Comparison of ENCODE assay signal across 8 cellular contexts in genomic region chr15:84981054-84981710, GRCh38. TPM values are rescaled to one million over a fixed set of nuclear protein-coding genes. Genes with fewer than 3 reads are reported as not detected.
A peak's percentile ranks its signal among the peaks of the same experiment; 100 is the strongest.
DNase-seq lines count a peak whose midpoint lies in the region; ATAC-seq and TF ChIP-seq lines count a peak whose summit lies in the region.

No MANE protein-coding gene starts in this region.

- H3K9me3 Mint-ChIP-seq in activated naive CD8-positive, alpha-beta T cell treated with anti-CD3 and anti-CD28 coated beads, Interleukin-2, amount 10 ng/mL, durations not matched to agents 7 days and 5 days = no peaks in the 10 kb centered on the region

- H3K9ac ChIP-seq in SK-N-SH (peak overlapping the region; percentile 80), trophoblast cell (ENCODE audit: low read length) (peak overlapping the region; percentile 70)

- H3K79me2 ChIP-seq in SK-N-SH (ENCODE audit: insufficient read depth) (peaks cover 40% of the 10 kb centered on the region), trophoblast cell (ENCODE audit: control insufficient read depth, insufficient read depth, low read length, poor library complexity) (peaks cover 8% of the 10 kb centered on the region)

- H3K9me2 ChIP-seq in SK-N-SH = no peaks in the 10 kb centered on the region

- H2BK5ac ChIP-seq in trophoblast cell (ENCODE audit: low read depth, low read length, poor library complexity) = peak overlapping the region; percentile 92

- H4K20me1 ChIP-seq in SK-N-SH (ENCODE audit: insufficient read depth) = peaks cover 20% of the 10 kb centered on the region; the same call in 1 of the 2 replicates

- H3K27me3 ChIP-seq in SK-N-SH (ENCODE audit: insufficient read depth) (no peaks in the 10 kb centered on the region), trophoblast cell (ENCODE audit: insufficient read depth, low read length) (peaks cover 8% of the 10 kb centered on the region), transverse colon (no peaks in the 10 kb centered on the region)

- H3K27ac ChIP-seq in SK-N-SH (ENCODE audit: low read depth in 2 of 2, low read length in 1 of 2) (peak overlapping the region; percentile 88 to 89), trophoblast cell (ENCODE audit: low read depth, low read length) (peak overlapping the region; percentile 70), transverse colon (peak overlapping the region; percentile 97 to 98 (median 97))

- no peak for TF ChIP-seq RAD21 in SK-N-SH (IDR thresholded peaks at IDR 0.05; ENCODE audit: low read length)

- H3K4me1 ChIP-seq in SK-N-SH (ENCODE audit: control insufficient read depth in 1 of 2, insufficient read depth in 2 of 2, low read depth in 1 of 2, low read length in 1 of 2) = peaks cover 0 to 7% of the 10 kb centered on the region in 2 experiments; a peak in 3 of 4 replicates
- peaks cover 3 to 8% of the 10 kb centered on the region in 2 experiments for H3K4me1 ChIP-seq in trophoblast cell (ENCODE audit: control insufficient read depth in 1 of 2, insufficient read depth in 2 of 2, low read length in 2 of 2)
- peaks cover 3 to 44% (median 33%) of the 10 kb centered on the region in 4 donors for H3K4me1 ChIP-seq in transverse colon

- H2AK5ac ChIP-seq in trophoblast cell (ENCODE audit: low read length) = peak overlapping the region; percentile 52

- TF ChIP-seq EP300 in SK-N-SH (IDR thresholded peaks at IDR 0.05; ENCODE audit: borderline replicate concordance in 1 of 2, low read depth in 1 of 2, low read length in 1 of 2) = peak; percentile 59 to 64; a peak in 3 of 4 replicates
- no peak for TF ChIP-seq EP300 in transverse colon (IDR thresholded peaks at IDR 0.05; ENCODE audit: low read depth)

- intact Hi-C loops in cardiac septum (cut with DNase I) = loop anchor here (5.0 kb wide), 2 partner anchors 46 to 66 kb away; no protein-coding TSS in a partner anchor
- intact Hi-C loops in transverse colon (cut with DNase I; ENCODE audit: low total_unique reads) = no loop called here

- H3K18ac ChIP-seq in trophoblast cell (ENCODE audit: low read length) = peak overlapping the region; percentile 96

- H3K4ac ChIP-seq in trophoblast cell (ENCODE audit: low read depth, low read length) = peak overlapping the region; percentile 70

- TF ChIP-seq CTCF in GM10248 (IDR thresholded peaks at IDR 0.05; ENCODE audit: control extremely low read depth, extremely low read depth, low read depth, missing control alignments) (no peak), NB4 (IDR thresholded peaks at IDR 0.05; ENCODE audit: low read depth, low read length) (no peak), SK-N-SH (IDR thresholded peaks at IDR 0.05) (no peak), transverse colon (IDR thresholded peaks at IDR 0.05) (peak; percentile 26 to 80 (median 37))

- DNase-seq in GM10248 (ENCODE audit: extremely low spot score) (peak; percentile 99), NB4 (ENCODE audit: low read depth) (peak; percentile 99), SK-N-SH (peak; percentile 100), cardiac septum (ENCODE audit: low spot score) (peak; percentile 98), trophoblast cell (peak; percentile 98 to 99), transverse colon (peak; percentile 97)
- DNase-seq in activated naive CD8-positive, alpha-beta T cell treated with anti-CD3 and anti-CD28 coated beads, Interleukin-2, amount 10 ng/mL, durations not matched to agents 7 days and 5 days = peak; percentile 99

- H3K4me1 Mint-ChIP-seq in activated naive CD8-positive, alpha-beta T cell treated with anti-CD3 and anti-CD28 coated beads, Interleukin-2, amount 10 ng/mL, durations not matched to agents 7 days and 5 days = peaks cover 39% of the 10 kb centered on the region

- H4K12ac ChIP-seq in trophoblast cell (ENCODE audit: low read depth, low read length) = peak overlapping the region; percentile 92

- H3K27ac Mint-ChIP-seq in activated naive CD8-positive, alpha-beta T cell treated with anti-CD3 and anti-CD28 coated beads, Interleukin-2, amount 10 ng/mL, durations not matched to agents 7 days and 5 days = peak overlapping the region; percentile 95

- no peak overlapping the region for H3K23ac ChIP-seq in trophoblast cell (ENCODE audit: low read length)

- H2AFZ ChIP-seq in SK-N-SH (ENCODE audit: low read depth) (peak overlapping the region; percentile 91; the same call in 1 of the 2 replicates), trophoblast cell (ENCODE audit: insufficient read depth, low read length, poor library complexity) (peak overlapping the region; percentile 99)

- no peaks in the 10 kb centered on the region for H3F3A ChIP-seq in SK-N-SH (replicated peaks; ENCODE audit: insufficient read depth)

- H3K9me3 ChIP-seq in SK-N-SH (no peaks in the 10 kb centered on the region), trophoblast cell (ENCODE audit: insufficient read depth, low read depth, low read length) (no peaks in the 10 kb centered on the region), transverse colon (no peaks in the 10 kb centered on the region)

- peak; percentile 54 for ATAC-seq in HG02571 (IDR thresholded peaks at IDR 0.05; ENCODE audit: unreplicated experiment)
- ATAC-seq in activated naive CD8-positive, alpha-beta T cell treated with anti-CD3 and anti-CD28 coated beads, Interleukin-2, amount 10 ng/mL, durations not matched to agents 7 days and 5 days (ENCODE audit: low read depth) = peak; percentile 80

- in situ Hi-C loops in transverse colon (cut with MboI; ENCODE audit: low pct_ligation_motif_present in 1 of 4, low pct_unique_long_range_greater_than_20kb in 1 of 4, low sequenced_read_pairs in 3 of 4) = no loop called here

- H3K4me3 ChIP-seq in NB4 (ENCODE audit: low read depth, low read length) = peak overlapping the region; percentile 75
- H3K4me3 ChIP-seq in SK-N-SH (ENCODE audit: low read depth in 2 of 2, low read length in 1 of 2) = peak overlapping the region; percentile 87 to 88
- peak overlapping the region; percentile 75 for H3K4me3 ChIP-seq in trophoblast cell (ENCODE audit: low read depth, low read length)
- peak overlapping the region; percentile 89 to 96 (median 93) for H3K4me3 ChIP-seq in transverse colon

- peaks cover 7% of the 10 kb centered on the region for H3K27me3 Mint-ChIP-seq in activated naive CD8-positive, alpha-beta T cell treated with anti-CD3 and anti-CD28 coated beads, Interleukin-2, amount 10 ng/mL, durations not matched to agents 7 days and 5 days

- CTCF ChIA-PET in GM10248 (lab: Yijun Ruan, JAX) = interaction anchor here (1.0 to 3.4 kb wide), 6 partner anchors 11 to 66 kb away, joined by 3 to 17 read pairs (median 3); no protein-coding TSS in a partner anchor
- CTCF ChIA-PET in SK-N-SH (lab: Yijun Ruan, JAX) = interaction anchor here (0.8 to 3.5 kb wide), 11 partner anchors 11 to 394 kb away, joined by 3 to 19 read pairs (median 4); no protein-coding TSS in a partner anchor

- peak overlapping the region; percentile 92 for H2BK120ac ChIP-seq in trophoblast cell (ENCODE audit: insufficient read depth, low read length, poor library complexity)

- POLR2A ChIA-PET in GM10248 (lab: Yijun Ruan, JAX) = interaction anchor here (0.5 kb wide), 1 partner anchor 56 kb away, joined by 3 read pairs; no protein-coding TSS in a partner anchor
- POLR2A ChIA-PET in SK-N-SH (lab: Yijun Ruan, JAX) = interaction anchor here (1.0 to 1.4 kb wide), 3 partner anchors 26 to 410 kb away, joined by 3 to 4 read pairs (median 3); no protein-coding TSS in a partner anchor
- POLR2A ChIA-PET in activated naive CD8-positive, alpha-beta T cell treated with anti-CD3 and anti-CD28 coated beads, Interleukin-2, amount 10 ng/mL, durations not matched to agents 7 days and 5 days (lab: Charles Lee) = interaction anchor here (0.5 to 2.0 kb wide), 16 partner anchors 8 to 410 kb away, joined by 3 to 9 read pairs (median 4); no protein-coding TSS in a partner anchor

- H4K8ac ChIP-seq in trophoblast cell (ENCODE audit: low read depth, low read length) = peak overlapping the region; percentile 97

- H3K79me1 ChIP-seq in trophoblast cell (ENCODE audit: low read length) = peaks cover 16% of the 10 kb centered on the region

- H3K36me3 ChIP-seq in SK-N-SH (replicated peaks in 1 of 2; ENCODE audit: control insufficient read depth in 1 of 2, insufficient read depth in 2 of 2, low read length in 1 of 2) (no peaks in the 10 kb centered on the region), trophoblast cell (ENCODE audit: control insufficient read depth in 1 of 2, insufficient read depth in 2 of 2, low read length in 2 of 2) (no peaks in the 10 kb centered on the region), transverse colon (no peaks in the 10 kb centered on the region)

- H3K4me3 Mint-ChIP-seq in activated naive CD8-positive, alpha-beta T cell treated with anti-CD3 and anti-CD28 coated beads, Interleukin-2, amount 10 ng/mL, durations not matched to agents 7 days and 5 days = peak overlapping the region; percentile 96

- H4K91ac ChIP-seq in trophoblast cell (ENCODE audit: low read depth, low read length) = peak overlapping the region; percentile 85

- peak overlapping the region; percentile 82 for H3K4me2 ChIP-seq in SK-N-SH
- peak overlapping the region; percentile 78 for H3K4me2 ChIP-seq in trophoblast cell (ENCODE audit: low read length)

- WGBS in SK-N-SH (ENCODE audit: low lambda C conversion rate) = 1% methylated on average over 14 of the region's 75 CpGs
- WGBS in trophoblast cell (ENCODE audit: extremely low coverage, insufficient coverage, insufficient read length) = no CpG with 5 or more reads among the region's 75 CpGs
- WGBS in transverse colon (ENCODE audit: low coverage in 1 of 2), 2 donors = 0% methylated on average over 11 to 20 of the region's 75 CpGs

- peak overlapping the region; percentile 82 for H2BK12ac ChIP-seq in trophoblast cell (ENCODE audit: low read length)

- peak overlapping the region; percentile 89 for H3K14ac ChIP-seq in trophoblast cell (ENCODE audit: low read length)

- no peaks in the 10 kb centered on the region for H3K36me3 Mint-ChIP-seq in activated naive CD8-positive, alpha-beta T cell treated with anti-CD3 and anti-CD28 coated beads, Interleukin-2, amount 10 ng/mL, durations not matched to agents 7 days and 5 days

- TF ChIP-seq POLR2A in NB4 (IDR thresholded peaks at IDR 0.05; ENCODE audit: extremely low read depth, insufficient read length) (peak; percentile 14), transverse colon (IDR thresholded peaks at IDR 0.05) (peak; percentile 75)

TF ChIP-seq in SK-N-SH, 30 proteins besides CTCF, POLR2A, EP300 and RAD21 (continues in another document):
- TF ChIP-seq NFIC (IDR thresholded peaks at IDR 0.05; ENCODE audit: borderline replicate concordance) = peak; percentile 19; the same call in 1 of the 2 replicates

RNA-seq across cellular contexts. Expression of gene PDE8A, which starts 0.5 kb away (rescaled TPM):
- polyA plus RNA-seq in SK-N-SH (2012; rRNA removed) = 13.4 and 18.7 TPM in 2 replicates
- 14.2 and 15.4 TPM in 2 replicates for polyA plus RNA-seq in SK-N-SH (2012; cell fraction: cytosol; rRNA removed)
- 46.7 and 59.2 TPM in 2 replicates for polyA plus RNA-seq in SK-N-SH (2012; cell fraction: nucleus; rRNA removed)
- total RNA-seq in activated naive CD8-positive, alpha-beta T cell treated with anti-CD3 and anti-CD28 coated beads, Interleukin-2, amount 10 ng/mL, durations not matched to agents 7 days and 5 days = 10 to 100 TPM; 22.3 to 27.7 TPM
- total RNA-seq in cardiac septum (28.2 TPM), transverse colon (100 to 1,000 TPM; 115 to 188 (median 165) TPM)
- polyA plus RNA-seq in trophoblast cell (2013) = 16.1 and 17.6 TPM in 2 replicates

Comparison
In these comparisons a context has a peak if more than half of its experiments do, and no peak if none do; other contexts are left out.
1. Peak in every context shown above with its lines: DNase-seq, ATAC-seq, H3K4me3 ChIP-seq and H3K27ac ChIP-seq.
2. CTCF ChIP-seq: peak in transverse colon (5 of 5); none in GM10248 (single experiment), NB4 (single experiment) and SK-N-SH (single experiment).